In genomic region chr15:56980474-56980873, GRCh38 we compare ENCODE assay signal across 22 cellular contexts.
DNase-seq lines count a peak whose midpoint lies in the region; ATAC-seq and TF ChIP-seq lines count a peak whose summit lies in the region.
"Had no signal": no experiment of that assay in that cellular context is flagged by ENCODE, and none has a peak within 500 bp of the region (broad histone marks: within the 10 kb centered on the region; RNA-seq: fewer than 3 reads in every experiment).

No MANE protein-coding gene starts in this region.

- H3K4me2 ChIP-seq in IMR-90 (ENCODE audit: low read depth, low read length) (no peak overlapping the region), neural cell (ENCODE audit: low read length) (peak overlapping the region; percentile 40)

- H3K56ac ChIP-seq in IMR-90 (ENCODE audit: extremely low read depth, insufficient read depth, low read length), result no peak overlapping the region

- peak overlapping the region; percentile 10 to 13 for H3K27ac Mint-ChIP-seq in T-cell

- H2AFZ ChIP-seq in IMR-90 (replicated peaks; ENCODE audit: low read length, poor library complexity), result no peak overlapping the region
- H2AFZ ChIP-seq in neural cell (ENCODE audit: low read depth, low read length), result no peak overlapping the region
- H2AFZ ChIP-seq: PC-9 had no signal

- peak; percentile 90 for TF ChIP-seq EP300 in neural cell (conservative IDR thresholded peaks at IDR 0.05; ENCODE audit: poor library complexity, severe bottlenecking)

- CTCF ChIA-PET in IMR-90 (lab: Yijun Ruan, JAX), result no interaction called here
- CTCF ChIA-PET in T-cell (lab: Charles Lee), result no interaction called here

- H2AK5ac ChIP-seq in IMR-90 (ENCODE audit: low read depth, low read length), result no peak overlapping the region; the same call in 1 of the 2 replicates

- H3K4me3 ChIP-seq in IMR-90 (ENCODE audit: insufficient read depth, low read depth, low read length) (no peak overlapping the region), neural cell (ENCODE audit: low read length) (peak overlapping the region; percentile 18)
- H3K4me3 ChIP-seq: BLaER1 treated with 17β-estradiol and CSF1 and Interleukin-3, amounts not matched to agents 10 nM and 100 nM; MG63; PC-9 had no signal

- no peak overlapping the region for H4K91ac ChIP-seq in IMR-90 (ENCODE audit: insufficient read depth, low read depth, low read length)

- POLR2A ChIA-PET in IMR-90 (lab: Charles Lee; ENCODE audit: unreplicated experiment), result no interaction called here
- POLR2A ChIA-PET in T-cell (lab: Charles Lee), result no interaction called here

- no peak overlapping the region for H2BK20ac ChIP-seq in IMR-90 (ENCODE audit: low read depth, low read length)

- peaks cover 4% of the 10 kb centered on the region for H3K36me3 Mint-ChIP-seq in T-cell

- TF ChIP-seq RAD21 in IMR-90 (IDR thresholded peaks at IDR 0.05; ENCODE audit: low read length) (no peak), neural cell (conservative IDR thresholded peaks at IDR 0.05) (no peak)

- no peak overlapping the region for H2BK120ac ChIP-seq in IMR-90 (ENCODE audit: low read depth, low read length)

- dilution Hi-C loops in IMR-90 (cut with HindIII; ENCODE audit: low sequenced_read_pairs, unreplicated experiment), result no loop called here

- H3K4me3 Mint-ChIP-seq in T-cell, result no peak overlapping the region
- H3K4me3 Mint-ChIP-seq: CD8-positive, alpha-beta memory T cell had no signal

- H4K5ac ChIP-seq in IMR-90 (ENCODE audit: low read depth, low read length), result no peak overlapping the region

- no peak overlapping the region for H2BK5ac ChIP-seq in IMR-90 (ENCODE audit: low read depth, low read length, poor library complexity, severe bottlenecking)

- peaks cover 31 to 68% of the 10 kb centered on the region in 2 experiments for H3K79me1 ChIP-seq in IMR-90 (ENCODE audit: low read depth in 1 of 2, low read length in 2 of 2)

- no peak overlapping the region for H2BK15ac ChIP-seq in IMR-90 (ENCODE audit: low read depth, low read length)

- H3K9ac ChIP-seq in IMR-90 (ENCODE audit: low read depth, low read length) (no peak overlapping the region), neural cell (ENCODE audit: low read length) (no peak overlapping the region)
- H3K9ac ChIP-seq: BLaER1 treated with 17β-estradiol and CSF1 and Interleukin-3, amounts not matched to agents 10 nM and 100 nM had no signal

- no peaks in the 10 kb centered on the region for H3K36me3 ChIP-seq in IMR-90 (ENCODE audit: control insufficient read depth, insufficient read depth, low read length)
- H3K36me3 ChIP-seq in neural cell (ENCODE audit: insufficient read depth, low read length), result no peaks in the 10 kb centered on the region
- H3K36me3 ChIP-seq: MG63 had no signal

- peaks cover 51 to 63% (median 63%) of the 10 kb centered on the region in 3 donors for H3K4me1 Mint-ChIP-seq in T-cell

- H3K9me1 ChIP-seq in IMR-90 (ENCODE audit: insufficient read depth, low read length), result peaks cover 8% of the 10 kb centered on the region; the same call in 1 of the 2 replicates

- H3K9me3 ChIP-seq in IMR-90 (ENCODE audit: control insufficient read depth, insufficient read depth, low read length) (no peaks in the 10 kb centered on the region), neural cell (ENCODE audit: low read length) (no peaks in the 10 kb centered on the region)
- H3K9me3 ChIP-seq: BLaER1 treated with 17β-estradiol and CSF1 and Interleukin-3, amounts not matched to agents 10 nM and 100 nM; MG63 had no signal

- no peak for DNase-seq in IMR-90
- DNase-seq in T-cell, result no peak
- no peak for DNase-seq in epithelial cell of prostate (ENCODE audit: low read depth, low spot score)
- DNase-seq in NCI-H748 (lab: John Stamatoyannopoulos, UW; ENCODE audit: unreplicated experiment), result no peak
- DNase-seq in NCI-H2029 treated with DMSO at 0.1 percent for 48 hours (lab: John Stamatoyannopoulos, UW), result no peak
- DNase-seq in globus pallidus (ENCODE audit: low spot score), result no peak
- DNase-seq in iPS-NIHi11 (ENCODE audit: low spot score), result no peak
- DNase-seq: DMS53, EL, GOT3, Karpas-422, MG63, NCI-H1048, NCI-H1436, NCI-H1930, NCI-H510A, NCI-H774, PC-9 had no signal

- H3K4me1 ChIP-seq in IMR-90 (ENCODE audit: control insufficient read depth, insufficient read depth, low read length), result peaks cover 18% of the 10 kb centered on the region

- H3K27me3 ChIP-seq in IMR-90 (ENCODE audit: control insufficient read depth, insufficient read depth, low read length) (no peaks in the 10 kb centered on the region), neural cell (ENCODE audit: insufficient read depth, low read depth, low read length) (no peaks in the 10 kb centered on the region)
- H3K27me3 ChIP-seq: BLaER1 treated with 17β-estradiol and CSF1 and Interleukin-3, amounts not matched to agents 10 nM and 100 nM; MG63 had no signal

- no peaks in the 10 kb centered on the region for H3K27me3 Mint-ChIP-seq in T-cell
- H3K27me3 Mint-ChIP-seq: CD8-positive, alpha-beta memory T cell had no signal

- no peak overlapping the region for H4K8ac ChIP-seq in IMR-90 (ENCODE audit: low read depth in 2 of 2, low read length in 2 of 2)

- H3K18ac ChIP-seq in IMR-90 (ENCODE audit: low read depth, low read length), result no peak overlapping the region

- WGBS in IMR-90 (ENCODE audit: extremely low coverage in 2 of 2, insufficient read length in 1 of 2), 2 experiments, result no CpG with 5 or more reads among the region's 3 CpGs

- ATAC-seq in IMR-90 (ENCODE audit: low read depth) (no peak), T-cell (replicated peaks in 1 of 4) (no peak)

- peaks cover 0 to 4% (median 0%) of the 10 kb centered on the region in 3 donors for H3K9me3 Mint-ChIP-seq in T-cell

- peak overlapping the region; percentile 21; the same call in 1 of the 2 replicates for H3K23ac ChIP-seq in IMR-90 (ENCODE audit: low read depth, low read length)

- peaks cover 65% of the 10 kb centered on the region for H3K79me2 ChIP-seq in neural cell (replicated peaks; ENCODE audit: insufficient read depth, low read length)

- H3K9me2 ChIP-seq in neural cell (ENCODE audit: insufficient read depth, low read length), result no peaks in the 10 kb centered on the region

- intact Hi-C loops in IMR-90 (cut with micrococcal nuclease), result no loop called here

- H4K20me1 ChIP-seq in IMR-90 (ENCODE audit: insufficient read depth, low read length) (peaks cover 40% of the 10 kb centered on the region), neural cell (ENCODE audit: insufficient read depth) (no peaks in the 10 kb centered on the region)

- H2AK9ac ChIP-seq in IMR-90 (replicated peaks; ENCODE audit: low read depth, low read length, poor library complexity), result no peak overlapping the region

- in situ Hi-C loops in IMR-90 (cut with MboI; ENCODE audit: low sequenced_read_pairs), result no loop called here

- 0 out of 2 replicates have a peak overlapping the region, but pooled peaks have one; percentile 16 for H3K14ac ChIP-seq in IMR-90 (replicated peaks; ENCODE audit: low read depth, low read length)

- TF ChIP-seq POLR2A in IMR-90 (IDR thresholded peaks at IDR 0.05; ENCODE audit: low read depth, low read length), result no peak

- no TSS peak for BruUV-seq in IMR-90 (replicated peaks; lab: Mats Ljungman, UMichigan)

- H3F3A ChIP-seq in neural cell (ENCODE audit: insufficient read depth, low read length, poor library complexity, severe bottlenecking), result no peaks in the 10 kb centered on the region

- H3K27ac ChIP-seq in IMR-90 (ENCODE audit: insufficient read depth, low read length) (no peak overlapping the region), epithelial cell of prostate (peak overlapping the region; percentile 76), neural cell (ENCODE audit: low read length) (peak overlapping the region; percentile 8)
- H3K27ac ChIP-seq: HL-60 had no signal

- H3K4ac ChIP-seq in IMR-90 (ENCODE audit: low read depth, low read length), result no peak overlapping the region

- no peak for TF ChIP-seq CTCF in IMR-90 (conservative IDR thresholded peaks at IDR 0.05; ENCODE audit: low read depth, low read length)
- TF ChIP-seq CTCF in neural cell (IDR thresholded peaks at IDR 0.05; ENCODE audit: poor library complexity, severe bottlenecking), result no peak

TF ChIP-seq in IMR-90, 13 proteins besides CTCF, POLR2A, EP300 and RAD21:
- no peak for TF ChIP-seq BHLHE40 (IDR thresholded peaks at IDR 0.05; ENCODE audit: low read depth, low read length)
- no peak for TF ChIP-seq FOS (IDR thresholded peaks at IDR 0.05; ENCODE audit: low read depth, low read length)
- no peak for TF ChIP-seq MAFK (IDR thresholded peaks at IDR 0.05; ENCODE audit: low read depth, low read length)
- no peak for TF ChIP-seq MAZ (IDR thresholded peaks at IDR 0.05; ENCODE audit: borderline replicate concordance, low read depth, low read length)
- TF ChIP-seq RFX5 (IDR thresholded peaks at IDR 0.05; ENCODE audit: low read depth, low read length), result no peak
- TF ChIP-seq SMC3 (IDR thresholded peaks at IDR 0.05; ENCODE audit: low read depth, low read length), result no peak
- TF ChIP-seq CHD1 (IDR thresholded peaks at IDR 0.05; ENCODE audit: low read depth, low read length), result no peak

TF ChIP-seq in neural cell, 6 proteins besides CTCF, POLR2A, EP300 and RAD21:
- TF ChIP-seq EZH2 (IDR thresholded peaks at IDR 0.05; ENCODE audit: borderline replicate concordance, insufficient read depth, low read length, poor library complexity, severe bottlenecking) (no peak), MXI1 (conservative IDR thresholded peaks at IDR 0.05; ENCODE audit: poor library complexity, severe bottlenecking) (peak; percentile 22), POLR2AphosphoS5 (IDR thresholded peaks at IDR 0.05) (peak; percentile 69), REST (IDR thresholded peaks at IDR 0.05; ENCODE audit: borderline replicate concordance) (peak; percentile 27)
